1 cellular context compared by ENCODE assay signal in the genomic region with DNA sequence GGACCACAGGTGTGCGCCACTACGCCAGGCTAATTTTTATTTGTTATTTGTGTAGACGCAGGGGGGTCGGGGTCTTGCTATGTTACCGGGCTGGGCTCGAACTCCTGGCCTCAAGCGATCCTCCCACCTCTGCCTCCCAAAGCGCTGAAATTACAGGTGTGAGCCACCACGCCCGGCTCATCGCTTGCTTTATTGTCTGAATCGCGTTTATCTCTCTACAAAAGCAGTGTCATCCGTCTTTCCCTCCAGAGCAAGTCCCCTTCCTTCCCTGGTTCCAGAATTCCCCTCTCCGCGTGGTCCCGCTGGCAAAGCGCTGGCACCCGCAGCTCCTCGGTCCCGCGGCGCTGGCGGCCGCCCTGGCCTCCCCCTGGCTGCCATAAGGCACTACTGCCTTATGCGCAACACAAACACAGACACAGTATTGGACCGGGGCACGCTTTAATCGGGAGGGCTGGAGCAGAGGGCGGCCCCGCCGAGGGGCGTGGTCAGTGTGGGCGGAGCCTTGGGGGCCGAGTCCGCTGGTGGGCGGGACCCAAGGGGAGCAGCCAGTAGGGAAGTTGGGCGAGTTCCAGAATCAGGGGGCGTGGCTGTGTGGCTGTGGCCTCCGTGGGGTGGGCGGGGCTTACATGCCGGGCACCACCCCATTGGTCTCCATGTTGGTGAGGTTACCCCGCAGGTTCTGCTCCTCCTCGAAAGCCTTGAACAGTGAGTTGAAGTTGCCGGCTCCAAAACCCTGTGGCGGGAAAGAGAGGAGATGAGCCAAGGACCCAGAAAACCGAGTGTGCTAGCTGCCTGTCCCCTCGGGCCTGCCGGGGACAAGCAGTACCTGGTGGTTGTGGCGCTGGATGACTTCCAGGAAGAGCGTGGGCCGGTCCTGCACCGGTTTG.
TF ChIP-seq lines count a peak whose summit lies in the region.

No MANE protein-coding gene starts in this region.

TF ChIP-seq in Ishikawa, 13 proteins besides CTCF, POLR2A, EP300 and RAD21 (continued from another document):
- TF ChIP-seq TCF12 (IDR thresholded peaks at IDR 0.05; ENCODE audit: low read depth) (no peak), TAF1 (IDR thresholded peaks at IDR 0.05; ENCODE audit: low read depth) (peak; percentile 72), CREB1 (IDR thresholded peaks at IDR 0.05; ENCODE audit: low read depth) (no peak), TEAD4 (IDR thresholded peaks at IDR 0.05) (no peak), FOXM1 (IDR thresholded peaks at IDR 0.05; ENCODE audit: borderline replicate concordance, low read depth) (no peak), YY1 (IDR thresholded peaks at IDR 0.05; ENCODE audit: low read depth) (peak; percentile 57), MAX (IDR thresholded peaks at IDR 0.05) (peak; percentile 57; the same call in 1 of the 2 replicates), NFIC (IDR thresholded peaks at IDR 0.05) (peak; percentile 53; the same call in 1 of the 2 replicates)
